8 cellular contexts compared by ENCODE assay signal in the genomic region with DNA sequence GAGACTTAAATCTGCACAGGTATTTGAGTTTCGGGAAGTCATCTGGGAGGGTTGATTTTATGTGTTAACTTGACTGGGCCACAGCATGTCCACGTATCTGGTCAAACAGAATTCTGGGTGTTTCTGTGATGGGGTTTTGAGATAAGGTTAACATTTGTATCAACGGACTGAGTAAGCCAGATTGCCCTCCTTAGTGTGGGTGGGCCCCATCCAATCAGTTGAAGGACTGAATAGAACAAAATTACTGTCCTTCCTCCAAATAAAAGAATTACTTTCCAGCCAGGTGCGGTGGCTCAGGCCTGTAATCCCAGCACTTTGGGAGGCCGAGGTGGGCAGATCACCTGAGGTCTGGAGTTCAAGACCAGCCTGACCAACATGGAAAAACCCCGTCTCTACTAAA.
"Had no signal": no experiment of that assay in that cellular context is flagged by ENCODE, and none has a peak within 500 bp of the region (broad histone marks: within the 10 kb centered on the region; RNA-seq: fewer than 3 reads in every experiment).

No MANE protein-coding gene starts in this region.

- DNase-seq: IMR-90, Karpas-422, KBM-7, KG1 had no signal

- H3K27ac ChIP-seq: HL-60, KMS-11 had no signal

- H3K4me2 ChIP-seq: KMS-11 had no signal

- H3K9ac ChIP-seq: KMS-11 had no signal

- FAIRE-seq: HepG2, HTR-8/SVneo had no signal

- ATAC-seq: HepG2 had no signal
